In genomic region chr12:39372929-39373328, GRCh38 we compare ENCODE assay signal across 8 cellular contexts.
DNase-seq lines count a peak whose midpoint lies in the region; ATAC-seq, FAIRE-seq and TF ChIP-seq lines count a peak whose summit lies in the region.

No MANE protein-coding gene starts in this region.

- CTCF ChIA-PET in HepG2 (lab: Yijun Ruan, JAX; ENCODE audit: low intra/inter-chr PET ratio, low total read pairs), result no interaction called here

- H3K9me3 ChIP-seq in right lobe of liver (no peaks in the 10 kb centered on the region), HepG2 (ENCODE audit: low read length) (no peaks in the 10 kb centered on the region)

- ATAC-seq in right lobe of liver, result peak; percentile 14 to 43 (median 32)
- no peak for ATAC-seq in HepG2
- ATAC-seq in HG02973 (IDR thresholded peaks at IDR 0.05; ENCODE audit: unreplicated experiment), result peak; percentile 91

- no peak for TF ChIP-seq RAD21 in HepG2 (CRISPR knock-in tag; IDR thresholded peaks at IDR 0.05)

- no peaks in the 10 kb centered on the region for H3K36me3 ChIP-seq in right lobe of liver
- H3K36me3 ChIP-seq in HepG2 (replicated peaks in 1 of 2; ENCODE audit: control insufficient read depth in 1 of 2, insufficient read depth in 2 of 2, low read length in 2 of 2), result no peaks in the 10 kb centered on the region

- intact Hi-C loops in right lobe of liver (cut with DNase I) (no loop called here), HepG2 (cut with micrococcal nuclease; ENCODE audit: unreplicated experiment) (no loop called here)

- POLR2A ChIA-PET in HepG2 (lab: Yijun Ruan, JAX), result no interaction called here

- in situ Hi-C loops in HepG2 (cut with HindIII; ENCODE audit: extremely low pct_ligation_motif_present, low pct_unique_long_range_greater_than_20kb), result no loop called here

- no peak overlapping the region for H3K9ac ChIP-seq in HepG2 (ENCODE audit: insufficient read depth, low read depth, low read length)

- TF ChIP-seq CTCF in right lobe of liver (IDR thresholded peaks at IDR 0.05) (no peak), HepG2 (CRISPR knock-in tag; IDR thresholded peaks at IDR 0.05) (no peak)

- peaks cover 33% of the 10 kb centered on the region for H3K4me1 Mint-ChIP-seq in stimulated activated naive CD8-positive, alpha-beta T cell treated with anti-CD3 and anti-CD28 coated beads, Interleukin-15, Interleukin-2, amounts not matched to agents 100 ng/mL and 50 ng/mL, for 24 hours (ENCODE audit: low read depth)

- peak overlapping the region; percentile 50 for H3K4me3 Mint-ChIP-seq in stimulated activated naive CD8-positive, alpha-beta T cell treated with anti-CD3 and anti-CD28 coated beads, Interleukin-15, Interleukin-2, amounts not matched to agents 100 ng/mL and 50 ng/mL, for 24 hours

- FAIRE-seq in HepG2 (lab: Jason Lieb, UNC) (no peak), HTR-8/SVneo (lab: Jason Lieb, UNC) (no peak)

- TF ChIP-seq EP300 in HepG2 (IDR thresholded peaks at IDR 0.05; ENCODE audit: low read depth in 2 of 2, low read length in 2 of 2) (no peak), HepG2 (CRISPR knock-in tag; IDR thresholded peaks at IDR 0.05; ENCODE audit: borderline replicate concordance) (no peak)

- H3K27ac ChIP-seq in right lobe of liver (no peak overlapping the region), HepG2 (ENCODE audit: extremely low read length, insufficient read depth, low read length) (no peak overlapping the region)

- peaks cover 5% of the 10 kb centered on the region for H3K36me3 Mint-ChIP-seq in stimulated activated naive CD8-positive, alpha-beta T cell treated with anti-CD3 and anti-CD28 coated beads, Interleukin-15, Interleukin-2, amounts not matched to agents 100 ng/mL and 50 ng/mL, for 24 hours (ENCODE audit: low read depth)

- H2AFZ ChIP-seq in HepG2 (ENCODE audit: low read length), result no peak overlapping the region

- TF ChIP-seq POLR2A in right lobe of liver (IDR thresholded peaks at IDR 0.05), result no peak
- no peak for TF ChIP-seq POLR2A in HepG2 (IDR thresholded peaks at IDR 0.05; ENCODE audit: insufficient read depth in 1 of 2, low read depth in 2 of 2, low read length in 2 of 2)

- H3K27ac Mint-ChIP-seq in stimulated activated naive CD8-positive, alpha-beta T cell treated with anti-CD3 and anti-CD28 coated beads, Interleukin-15, Interleukin-2, amounts not matched to agents 100 ng/mL and 50 ng/mL, for 24 hours, result peak overlapping the region; percentile 78

- H3K79me2 ChIP-seq in HepG2 (ENCODE audit: insufficient read depth, low read length), result no peaks in the 10 kb centered on the region

- no peaks in the 10 kb centered on the region for H3K27me3 Mint-ChIP-seq in stimulated activated naive CD8-positive, alpha-beta T cell treated with anti-CD3 and anti-CD28 coated beads, Interleukin-15, Interleukin-2, amounts not matched to agents 100 ng/mL and 50 ng/mL, for 24 hours

- H3K4me3 ChIP-seq in right lobe of liver (no peak overlapping the region), HepG2 (replicated peaks in 1 of 3; ENCODE audit: insufficient read depth in 1 of 3, low read depth in 2 of 3, low read length in 3 of 3) (no peak overlapping the region)

- BruUV-seq in HepG2 (replicated peaks; lab: Mats Ljungman, UMichigan), result no TSS peak

- DNase-seq in right lobe of liver, result no peak
- DNase-seq in HepG2 (ENCODE audit: low spot score), result no peak
- DNase-seq in RPMI8226, result peak; percentile 28
- DNase-seq in HTR-8/SVneo (ENCODE audit: insufficient read length, low spot score), result no peak
- no peak for DNase-seq in NCI-H2107 (lab: John Stamatoyannopoulos, UW)
- no peak for DNase-seq in GM19238 (ENCODE audit: insufficient read length, low spot score)

- H3K27me3 ChIP-seq in right lobe of liver (no peaks in the 10 kb centered on the region), HepG2 (ENCODE audit: control insufficient read depth in 1 of 2, insufficient read depth in 2 of 2, low read length in 2 of 2) (no peaks in the 10 kb centered on the region)

- no peak overlapping the region for H3K4me2 ChIP-seq in HepG2 (ENCODE audit: low read depth, low read length)

- no peaks in the 10 kb centered on the region; the same call in 1 of the 2 replicates for H4K20me1 ChIP-seq in HepG2 (ENCODE audit: insufficient read depth, low read length)

- 67% methylated on average over 2 of the region's 2 CpGs for WGBS in right lobe of liver (ENCODE audit: insufficient coverage, low coverage, low lambda C conversion rate, missing lambda C conversion rate)
- WGBS in HepG2 (ENCODE audit: low lambda C conversion rate), result 96% methylated on average over 2 of the region's 2 CpGs

- no peaks in the 10 kb centered on the region for H3K9me3 Mint-ChIP-seq in stimulated activated naive CD8-positive, alpha-beta T cell treated with anti-CD3 and anti-CD28 coated beads, Interleukin-15, Interleukin-2, amounts not matched to agents 100 ng/mL and 50 ng/mL, for 24 hours

- H3K4me1 ChIP-seq in right lobe of liver, result peaks cover 0 to 11% (median 4%) of the 10 kb centered on the region in 4 donors
- H3K4me1 ChIP-seq in HepG2 (ENCODE audit: insufficient read depth, low read length), result peaks cover 8% of the 10 kb centered on the region

TF ChIP-seq in HepG2, 621 proteins besides CTCF, POLR2A, EP300 and RAD21:
- TF ChIP-seq FIP1L1 (IDR thresholded peaks at IDR 0.05; ENCODE audit: borderline replicate concordance, insufficient read depth, low read depth, low read length) (no peak), ZNF230 (CRISPR knock-in tag; IDR thresholded peaks at IDR 0.05) (no peak), ZBTB34 (CRISPR knock-in tag; IDR thresholded peaks at IDR 0.05) (no peak), NFRKB (IDR thresholded peaks at IDR 0.05) (no peak), ZNF616 (CRISPR knock-in tag; IDR thresholded peaks at IDR 0.05; ENCODE audit: low read depth) (no peak), U2AF1 (optimal IDR thresholded peaks at IDR 0.05; ENCODE audit: low read depth, low read length) (no peak), ZSCAN30 (CRISPR knock-in tag; IDR thresholded peaks at IDR 0.05) (no peak)
